7 cellular contexts compared by ENCODE assay signal in the genomic region with DNA sequence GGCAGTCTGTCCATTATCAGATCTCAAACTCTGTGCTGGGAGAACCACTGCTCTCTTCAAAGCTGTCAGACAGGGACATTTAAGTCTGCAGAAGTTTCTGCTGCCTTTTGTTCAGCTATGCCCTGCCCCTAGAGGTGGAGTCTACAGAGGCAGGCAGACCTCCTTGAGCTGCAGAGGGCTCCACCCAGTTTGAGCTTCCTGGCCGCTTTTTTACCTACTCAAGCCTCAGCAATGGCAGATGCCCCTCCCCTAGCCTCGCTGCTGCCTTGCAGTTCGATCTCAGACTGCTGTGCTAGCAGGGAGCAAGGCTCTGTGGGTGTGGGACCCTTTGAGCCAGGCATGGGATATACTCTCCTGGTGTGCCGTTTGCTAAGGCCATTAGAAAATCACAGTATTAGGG.
DNase-seq lines count a peak whose midpoint lies in the region; ATAC-seq, FAIRE-seq and TF ChIP-seq lines count a peak whose summit lies in the region.
"Not testable (repeated sequence)": the region's sequence is repeated elsewhere in the genome, so short reads cannot be mapped to it uniquely, and the experiment has no call there.

No MANE protein-coding gene starts in this region.

- not testable (repeated sequence) for BruUV-seq in HCT116 (replicated peaks; lab: Mats Ljungman, UMichigan); PC-9 (replicated peaks; lab: Mats Ljungman, UMichigan); HepG2 (replicated peaks; lab: Mats Ljungman, UMichigan)

- H3K9ac ChIP-seq in HCT116 (ENCODE audit: low read length); Karpas-422 (ENCODE audit: low read length); HepG2 (ENCODE audit: insufficient read depth, low read depth, low read length): not testable (repeated sequence)

- not testable (repeated sequence) for TF ChIP-seq EP300 in HepG2 (IDR thresholded peaks at IDR 0.05; ENCODE audit: low read depth in 2 of 2, low read length in 2 of 2); HepG2 (CRISPR knock-in tag; IDR thresholded peaks at IDR 0.05; ENCODE audit: borderline replicate concordance)

- not testable (repeated sequence) for H2AFZ ChIP-seq in HCT116 (ENCODE audit: low read depth, low read length, poor library complexity, severe bottlenecking); Karpas-422 (ENCODE audit: low read length); PC-9; HepG2 (ENCODE audit: low read length)

- not testable (repeated sequence) for H3K4me3 Mint-ChIP-seq in WTC11

- RAD21 ChIA-PET in HCT116 (lab: Charles Lee; ENCODE audit: low non-redundant PET in 1 of 2, low total read pairs in 2 of 2, uncharacterized antibody in 2 of 2, unreplicated experiment in 2 of 2) = not testable (repeated sequence)

- not testable (repeated sequence) for H3K27ac Mint-ChIP-seq in WTC11

- TF ChIP-seq CTCF in HCT116 (IDR thresholded peaks at IDR 0.05 in 2 of 3, conservative IDR thresholded peaks at IDR 0.05 in 1 of 3; ENCODE audit: borderline replicate concordance in 1 of 3, insufficient read depth in 1 of 3, low read depth in 2 of 3, low read length in 2 of 3); PC-9 (conservative IDR thresholded peaks at IDR 0.05); WTC11 (IDR thresholded peaks at IDR 0.05); HepG2 (CRISPR knock-in tag; IDR thresholded peaks at IDR 0.05): not testable (repeated sequence)

- not testable (repeated sequence) for H3K27me3 Mint-ChIP-seq in WTC11 (ENCODE audit: low read depth)

- CTCF ChIA-PET in HCT116 (lab: Charles Lee) (interaction anchor here (0.7 kb wide), 1 partner anchor 147 kb away, joined by 3 read pairs; no protein-coding TSS in a partner anchor), WTC11 (lab: Charles Lee) (interaction anchor here (0.6 kb wide), 1 partner anchor 336 kb away, joined by 3 read pairs; no protein-coding TSS in a partner anchor)
- CTCF ChIA-PET in PC-9 (lab: Charles Lee); HepG2 (lab: Yijun Ruan, JAX; ENCODE audit: low intra/inter-chr PET ratio, low total read pairs): not testable (repeated sequence)

- H4K20me1 ChIP-seq in HCT116 (ENCODE audit: insufficient read depth); Karpas-422 (ENCODE audit: insufficient read depth, low read depth, low read length); PC-9 (ENCODE audit: insufficient read depth); HepG2 (ENCODE audit: insufficient read depth, low read length): not testable (repeated sequence)

- not testable (repeated sequence) for H3K4me1 Mint-ChIP-seq in WTC11

- not testable (repeated sequence) for H3K79me2 ChIP-seq in HCT116 (ENCODE audit: insufficient read depth, low read length); Karpas-422 (ENCODE audit: low read length); PC-9 (ENCODE audit: low read depth); HepG2 (ENCODE audit: insufficient read depth, low read length)

- not testable (repeated sequence) for H3K4me1 ChIP-seq in HCT116 (ENCODE audit: control insufficient read depth in 1 of 2, insufficient read depth in 2 of 2, low read length in 2 of 2); Karpas-422 (ENCODE audit: low read length); PC-9 (replicated peaks; ENCODE audit: insufficient read depth); HepG2 (ENCODE audit: insufficient read depth, low read length)

- not testable (repeated sequence) for TF ChIP-seq RAD21 in HCT116 (IDR thresholded peaks at IDR 0.05; ENCODE audit: low read depth); HepG2 (CRISPR knock-in tag; IDR thresholded peaks at IDR 0.05)

- peaks cover 15% of the 10 kb centered on the region for H3K36me3 Mint-ChIP-seq in WTC11

- in situ Hi-C loops in HepG2 (cut with HindIII; ENCODE audit: extremely low pct_ligation_motif_present, low pct_unique_long_range_greater_than_20kb) = not testable (repeated sequence)

- intact Hi-C loops in HCT116 (cut with micrococcal nuclease); PC-9 (cut with micrococcal nuclease; ENCODE audit: unreplicated experiment); HepG2 (cut with micrococcal nuclease; ENCODE audit: unreplicated experiment): not testable (repeated sequence)

- not testable (repeated sequence) for TF ChIP-seq POLR2A in HCT116 (IDR thresholded peaks at IDR 0.05; ENCODE audit: borderline replicate concordance, extremely low read depth, insufficient read depth, insufficient read length); HepG2 (IDR thresholded peaks at IDR 0.05; ENCODE audit: insufficient read depth in 1 of 2, low read depth in 2 of 2, low read length in 2 of 2)

- WGBS in HepG2 (ENCODE audit: low lambda C conversion rate) = 5% methylated on average over 4 of the region's 4 CpGs

- H3K4me3 ChIP-seq in HCT116 (replicated peaks in 1 of 2; ENCODE audit: low read depth in 1 of 2, low read length in 2 of 2) = peak overlapping the region in 1 of 2 experiments; percentile 16; a peak in 1 of 4 replicates
- not testable (repeated sequence) for H3K4me3 ChIP-seq in Karpas-422 (ENCODE audit: low read length); PC-9; HepG2 (replicated peaks in 1 of 3; ENCODE audit: insufficient read depth in 1 of 3, low read depth in 2 of 3, low read length in 3 of 3)

- H3K27ac ChIP-seq in HCT116 (ENCODE audit: low read depth, low read length); Karpas-422 (ENCODE audit: low read length); PC-9; HepG2 (ENCODE audit: extremely low read length, insufficient read depth, low read length): not testable (repeated sequence)

- not testable (repeated sequence) for H3K27me3 ChIP-seq in HCT116 (ENCODE audit: insufficient read depth, low read length); Karpas-422 (ENCODE audit: low read length); PC-9 (ENCODE audit: insufficient read depth, low read depth); HepG2 (ENCODE audit: control insufficient read depth in 1 of 2, insufficient read depth in 2 of 2, low read length in 2 of 2)

- H3F3A ChIP-seq in PC-9 (ENCODE audit: insufficient read depth, low read depth) = not testable (repeated sequence)

- not testable (repeated sequence) for H3K36me3 ChIP-seq in HCT116 (ENCODE audit: control insufficient read depth in 1 of 2, insufficient read depth in 2 of 2, low read length in 2 of 2); Karpas-422 (ENCODE audit: insufficient read depth, low read length); PC-9 (ENCODE audit: low read depth); HepG2 (replicated peaks in 1 of 2; ENCODE audit: control insufficient read depth in 1 of 2, insufficient read depth in 2 of 2, low read length in 2 of 2)

- peak overlapping the region; percentile 43 for H3K4me2 ChIP-seq in HCT116 (ENCODE audit: low read length)
- not testable (repeated sequence) for H3K4me2 ChIP-seq in Karpas-422 (ENCODE audit: low read depth, low read length, poor library complexity, severe bottlenecking)
- peak overlapping the region; percentile 36; the same call in 1 of the 2 replicates for H3K4me2 ChIP-seq in PC-9
- peak overlapping the region; percentile 42; the same call in 1 of the 2 replicates for H3K4me2 ChIP-seq in HepG2 (ENCODE audit: low read depth, low read length)

- not testable (repeated sequence) for FAIRE-seq in HepG2 (lab: Jason Lieb, UNC)

- not testable (repeated sequence) for H3K9me3 ChIP-seq in HCT116 (ENCODE audit: control insufficient read depth in 1 of 2, insufficient read depth in 1 of 2, low read depth in 1 of 2, low read length in 2 of 2); Karpas-422 (ENCODE audit: low read length); PC-9 (ENCODE audit: insufficient read depth, low read depth); HepG2 (ENCODE audit: low read length)

- H3K9me3 Mint-ChIP-seq in WTC11 = peaks cover 68% of the 10 kb centered on the region

- POLR2A ChIA-PET in HCT116 (lab: Charles Lee); PC-9 (lab: Charles Lee; ENCODE audit: unreplicated experiment); WTC11 (lab: Charles Lee); HepG2 (lab: Yijun Ruan, JAX): not testable (repeated sequence)

- DNase-seq in ELF-1 (ENCODE audit: low read depth, low spot score) = peak; percentile 5
- not testable (repeated sequence) for DNase-seq in HCT116 (ENCODE audit: low read depth, low spot score); PC-9; HepG2 (ENCODE audit: low spot score)
- DNase-seq in Karpas-422 = peak; percentile 51
- DNase-seq in SK-N-DZ (ENCODE audit: low spot score) = peak; percentile 29
- DNase-seq in WTC11 (ENCODE audit: low spot score) = peak; percentile 35

- not testable (repeated sequence) for H3K9me2 ChIP-seq in HCT116 (ENCODE audit: insufficient read depth); Karpas-422 (replicated peaks; ENCODE audit: insufficient read depth, low read length); PC-9 (ENCODE audit: insufficient read depth)

- ATAC-seq in HCT116 = 0 out of 2 replicates have a peak, but pooled peaks have one; percentile 42
- not testable (repeated sequence) for ATAC-seq in WTC11, HepG2
